ENCODE assay signal across 3 cellular contexts in genomic region chr17:1982793-1983366, GRCh38. TPM values are rescaled to one million over a fixed set of nuclear protein-coding genes. Genes with fewer than 3 reads are reported as not detected.
"Had no signal": no experiment of that assay in that cellular context is flagged by ENCODE, and none has a peak within 500 bp of the region (broad histone marks: within the 10 kb centered on the region; RNA-seq: fewer than 3 reads in every experiment).

No MANE protein-coding gene starts in this region.

RNA-seq across cellular contexts. Expression of gene RTN4RL1, which starts 42.3 kb away (rescaled TPM):
- total RNA-seq: endothelial cell of umbilical vein, epithelial cell of proximal tubule, kidney epithelial cell had no signal
